14 cellular contexts compared by ENCODE assay signal in genomic region chr3:7546219-7546618, GRCh38.
DNase-seq lines count a peak whose midpoint lies in the region; ATAC-seq, FAIRE-seq and TF ChIP-seq lines count a peak whose summit lies in the region.
"Had no signal": no experiment of that assay in that cellular context is flagged by ENCODE, and none has a peak within 500 bp of the region (broad histone marks: within the 10 kb centered on the region; RNA-seq: fewer than 3 reads in every experiment).

No MANE protein-coding gene starts in this region.

- dilution Hi-C loops in endothelial cell of umbilical vein (cut with MboI; ENCODE audit: extremely low pct_ligation_motif_present, low sequenced_read_pairs) = no loop called here

- no TSS peak for BruUV-seq in endothelial cell of umbilical vein (replicated peaks; lab: Mats Ljungman, UMichigan)

- H3K27ac ChIP-seq in endothelial cell of umbilical vein (ENCODE audit: insufficient read depth, low read depth, low read length) = no peak overlapping the region
- H3K27ac ChIP-seq: GM23248, SJSA1 had no signal

- POLR2A ChIA-PET in endothelial cell of umbilical vein (lab: Charles Lee) = no interaction called here

- no peak overlapping the region for H3K4me2 ChIP-seq in endothelial cell of umbilical vein (ENCODE audit: insufficient read depth, low read length)

- FAIRE-seq in endothelial cell of umbilical vein (lab: Jason Lieb, UNC) = no peak
- FAIRE-seq: HepG2 had no signal

- H3K4me1 ChIP-seq in endothelial cell of umbilical vein (ENCODE audit: control insufficient read depth, extremely low read depth, insufficient read depth, low read length) = no peaks in the 10 kb centered on the region
- H3K4me1 ChIP-seq: SJSA1 had no signal

- DNase-seq in NCI-H526 (lab: John Stamatoyannopoulos, UW) (peak; percentile 5 to 20), NCI-H526 treated with DMSO at 0.1 percent for 48 hours (lab: John Stamatoyannopoulos, UW) (no peak), NCI-H69 (lab: John Stamatoyannopoulos, UW) (peak; percentile 48), endothelial cell of umbilical vein (ENCODE audit: low read depth, low spot score) (peak; percentile 79), pons (ENCODE audit: low spot score) (peak; percentile 21), glutamatergic neuron (no peak)
- DNase-seq: activated CD4-positive, alpha-beta T cell treated with anti-CD3 and anti-CD28 coated beads for 48 hours; GM23248; NCI-H2227 treated with DMSO at 0.1 percent for 48 hours; stimulated activated naive B cell treated with anti-CD40 and anti-IgM and Interleukin-4, amounts not matched to agents 10 μg/mL and 1 μg/mL and 100 μg/mL, for 72 hours had no signal

- H3K36me3 Mint-ChIP-seq in glutamatergic neuron (ENCODE audit: unreplicated experiment) = no peaks in the 10 kb centered on the region
- H3K36me3 Mint-ChIP-seq: stimulated activated naive B cell treated with anti-CD40 and anti-IgM and Interleukin-4, amounts not matched to agents 10 μg/mL and 1 μg/mL and 100 μg/mL, for 72 hours had no signal

- no peaks in the 10 kb centered on the region for H3K36me3 ChIP-seq in endothelial cell of umbilical vein (ENCODE audit: control insufficient read depth in 2 of 2, extremely low read depth in 1 of 2, insufficient read depth in 2 of 2, low read length in 2 of 2)
- H3K36me3 ChIP-seq: SJSA1 had no signal

- intact Hi-C loops in endothelial cell of umbilical vein (cut with micrococcal nuclease) = loop anchor here (1.0 to 10.0 kb wide), 7 partner anchors 41 to 565 kb away; no protein-coding TSS in a partner anchor

- H3K79me2 ChIP-seq in endothelial cell of umbilical vein (ENCODE audit: control insufficient read depth, insufficient read depth, low read length) = no peaks in the 10 kb centered on the region

- no peaks in the 10 kb centered on the region for H3K27me3 Mint-ChIP-seq in glutamatergic neuron (ENCODE audit: unreplicated experiment)
- H3K27me3 Mint-ChIP-seq: stimulated activated naive B cell treated with anti-CD40 and anti-IgM and Interleukin-4, amounts not matched to agents 10 μg/mL and 1 μg/mL and 100 μg/mL, for 72 hours had no signal

- H2AFZ ChIP-seq in endothelial cell of umbilical vein (ENCODE audit: low read depth, low read length) = no peak overlapping the region
- H2AFZ ChIP-seq: GM23248 had no signal

- peak; percentile 6 to 13 for TF ChIP-seq CTCF in endothelial cell of umbilical vein (IDR thresholded peaks at IDR 0.05; ENCODE audit: extremely low read depth in 1 of 2, insufficient read depth in 1 of 2, low read depth in 1 of 2, low read length in 2 of 2)
- TF ChIP-seq CTCF in glutamatergic neuron (IDR thresholded peaks at IDR 0.05; ENCODE audit: partially characterized antibody, unreplicated experiment) = no peak

- no peaks in the 10 kb centered on the region for H3K27me3 ChIP-seq in endothelial cell of umbilical vein (ENCODE audit: control insufficient read depth in 2 of 2, insufficient read depth in 2 of 2, low read length in 2 of 2)
- H3K27me3 ChIP-seq: SJSA1 had no signal

- H4K20me1 ChIP-seq in endothelial cell of umbilical vein (replicated peaks; ENCODE audit: control insufficient read depth, extremely low read depth, insufficient read depth, low read length) = no peaks in the 10 kb centered on the region

- no peak for ATAC-seq in GM21526 (IDR thresholded peaks at IDR 0.05; ENCODE audit: low FRiP score, unreplicated experiment)
- ATAC-seq in GM21381 (IDR thresholded peaks at IDR 0.05; ENCODE audit: unreplicated experiment) = no peak
- ATAC-seq: HepG2; stimulated activated naive B cell treated with anti-CD40 and anti-IgM and Interleukin-4, amounts not matched to agents 10 μg/mL and 1 μg/mL and 100 μg/mL, for 72 hours had no signal

- H3K4me3 Mint-ChIP-seq in glutamatergic neuron (ENCODE audit: unreplicated experiment) = no peak overlapping the region
- H3K4me3 Mint-ChIP-seq: stimulated activated naive B cell treated with anti-CD40 and anti-IgM and Interleukin-4, amounts not matched to agents 10 μg/mL and 1 μg/mL and 100 μg/mL, for 72 hours had no signal

- no peak overlapping the region for H3K9ac ChIP-seq in endothelial cell of umbilical vein (replicated peaks; ENCODE audit: extremely low read depth, insufficient read depth, low read length)
- H3K9ac ChIP-seq: GM23248 had no signal

- no peaks in the 10 kb centered on the region for H3K9me3 ChIP-seq in endothelial cell of umbilical vein (replicated peaks; ENCODE audit: control insufficient read depth, insufficient read depth, low read length)
- H3K9me3 ChIP-seq: SJSA1 had no signal

- H3K4me1 Mint-ChIP-seq in glutamatergic neuron (ENCODE audit: low read depth, unreplicated experiment) = no peaks in the 10 kb centered on the region
- H3K4me1 Mint-ChIP-seq: stimulated activated naive B cell treated with anti-CD40 and anti-IgM and Interleukin-4, amounts not matched to agents 10 μg/mL and 1 μg/mL and 100 μg/mL, for 72 hours had no signal

- H3K4me3 ChIP-seq in endothelial cell of umbilical vein (replicated peaks in 1 of 3; ENCODE audit: insufficient read depth in 1 of 3, low read depth in 1 of 3, low read length in 3 of 3) = no peak overlapping the region
- H3K4me3 ChIP-seq: GM23248, SJSA1 had no signal

- H3K27ac Mint-ChIP-seq in glutamatergic neuron (ENCODE audit: unreplicated experiment) = no peak overlapping the region
- H3K27ac Mint-ChIP-seq: stimulated activated naive B cell treated with anti-CD40 and anti-IgM and Interleukin-4, amounts not matched to agents 10 μg/mL and 1 μg/mL and 100 μg/mL, for 72 hours had no signal

- no peaks in the 10 kb centered on the region for H3K9me1 ChIP-seq in endothelial cell of umbilical vein (replicated peaks; ENCODE audit: control insufficient read depth, extremely low read depth, insufficient read depth, low read length)

- TF ChIP-seq POLR2A in endothelial cell of umbilical vein (IDR thresholded peaks at IDR 0.05; ENCODE audit: low read depth, low read length) = no peak

- CTCF ChIA-PET in endothelial cell of umbilical vein (lab: Charles Lee) = interaction anchor here (1.1 kb wide), 1 partner anchor 694 kb away, joined by 4 read pairs; no protein-coding TSS in a partner anchor

- H3K9me3 Mint-ChIP-seq in glutamatergic neuron (ENCODE audit: unreplicated experiment) = no peaks in the 10 kb centered on the region

TF ChIP-seq in endothelial cell of umbilical vein, 7 proteins besides CTCF, POLR2A, EP300 and RAD21:
- TF ChIP-seq POLR2AphosphoS5 (IDR thresholded peaks at IDR 0.05; ENCODE audit: insufficient read depth, low read depth, low read length) (no peak), FOS (IDR thresholded peaks at IDR 0.05; ENCODE audit: borderline replicate concordance, insufficient read depth, low read length) (no peak), GATA2 (IDR thresholded peaks at IDR 0.05; ENCODE audit: insufficient read depth, insufficient read length, low read depth, low read length) (no peak), MYC (IDR thresholded peaks at IDR 0.05; ENCODE audit: low read depth, low read length) (no peak), MAX (IDR thresholded peaks at IDR 0.05; ENCODE audit: insufficient read depth, insufficient read length) (no peak), EZH2 (IDR thresholded peaks at IDR 0.05; ENCODE audit: borderline replicate concordance, low read depth, low read length, severe bottlenecking) (no peak), JUN (IDR thresholded peaks at IDR 0.05; ENCODE audit: borderline replicate concordance, insufficient read depth, insufficient read length, low read depth) (no peak)

Comparison
In these comparisons a context has a peak if more than half of its experiments do, and no peak if none do; other contexts are left out.
1. DNase-seq: peak in NCI-H526 (2 of 2), NCI-H69 (single experiment), endothelial cell of umbilical vein (single experiment) and pons (single experiment); none in NCI-H526 treated with DMSO at 0.1 percent for 48 hours (single experiment) and glutamatergic neuron (single experiment).